Comparison of ENCODE assay signal across 22 cellular contexts in genomic region chr4:47410271-47410670, GRCh38. TPM values are rescaled to one million over a fixed set of nuclear protein-coding genes. Genes with fewer than 3 reads are reported as not detected.
DNase-seq lines count a peak whose midpoint lies in the region; ATAC-seq, FAIRE-seq and TF ChIP-seq lines count a peak whose summit lies in the region.
"Had no signal": no experiment of that assay in that cellular context is flagged by ENCODE, and none has a peak within 500 bp of the region (broad histone marks: within the 10 kb centered on the region; RNA-seq: fewer than 3 reads in every experiment).

No MANE protein-coding gene starts in this region.

- no peak overlapping the region for H2AK5ac ChIP-seq in H1 (ENCODE audit: low read depth, low read length)

- H3K4me2 ChIP-seq in GM23338, result no peak overlapping the region
- no peak overlapping the region for H3K4me2 ChIP-seq in PC-9
- H3K4me2 ChIP-seq in H1 (ENCODE audit: insufficient read depth in 1 of 2, low read depth in 2 of 2, low read length in 2 of 2), result no peak overlapping the region
- H3K4me2 ChIP-seq in parathyroid adenoma (ENCODE audit: low read length), result peak overlapping the region; percentile 32
- H3K4me2 ChIP-seq: KMS-11 had no signal

- no peak for DNase-seq in GM23338 (ENCODE audit: low spot score)
- DNase-seq in PC-9, result peak in 1 of 2 experiments; percentile 36
- no peak for DNase-seq in H1 (ENCODE audit: low read depth in 1 of 2, low spot score in 2 of 2)
- no peak for DNase-seq in NCI-H446 treated with DMSO at 0.1 percent for 48 hours (lab: John Stamatoyannopoulos, UW)
- DNase-seq in SKM-1 (lab: John Stamatoyannopoulos, UW; ENCODE audit: unreplicated experiment), result no peak
- no peak for DNase-seq in right lobe of liver
- DNase-seq: DMS79, NCI-H1694, NCI-H2081, NCI-H2171, NCI-H446, NCI-H526 treated with DMSO at 0.1 percent for 48 hours, OCI-M1, SHP77, SW 1271 had no signal

- no peak overlapping the region for H3K4me3 Mint-ChIP-seq in GM23338
- H3K4me3 Mint-ChIP-seq: B cell, CD14-positive monocyte had no signal

- no peak for TF ChIP-seq CTCF in GM23338 (conservative IDR thresholded peaks at IDR 0.05; ENCODE audit: low read depth in 2 of 2)
- TF ChIP-seq CTCF in PC-9 (conservative IDR thresholded peaks at IDR 0.05), result no peak
- no peak for TF ChIP-seq CTCF in H1 (IDR thresholded peaks at IDR 0.05; ENCODE audit: control extremely low read depth in 1 of 3, insufficient read depth in 1 of 3, low read depth in 1 of 3, low read length in 3 of 3)
- no peak for TF ChIP-seq CTCF in parathyroid adenoma (IDR thresholded peaks at IDR 0.05)
- no peak for TF ChIP-seq CTCF in right lobe of liver (IDR thresholded peaks at IDR 0.05)

- H3K9me3 ChIP-seq in PC-9 (ENCODE audit: insufficient read depth, low read depth) (no peaks in the 10 kb centered on the region), H1 (ENCODE audit: insufficient read depth in 2 of 2, low read depth in 1 of 2, low read length in 1 of 2) (no peaks in the 10 kb centered on the region), parathyroid adenoma (ENCODE audit: control insufficient read depth, low read length) (no peaks in the 10 kb centered on the region), right lobe of liver (no peaks in the 10 kb centered on the region)
- H3K9me3 ChIP-seq: HAP-1 had no signal

- H3K27ac ChIP-seq in GM23338 (ENCODE audit: low read depth), result no peak overlapping the region
- no peak overlapping the region for H3K27ac ChIP-seq in PC-9
- no peak overlapping the region for H3K27ac ChIP-seq in H1 (ENCODE audit: low read depth, low read length)
- no peak overlapping the region for H3K27ac ChIP-seq in parathyroid adenoma
- H3K27ac ChIP-seq in right lobe of liver, result no peak overlapping the region
- H3K27ac ChIP-seq: KMS-11 had no signal

- H3K36me3 Mint-ChIP-seq in GM23338 (ENCODE audit: low read depth), result no peaks in the 10 kb centered on the region
- H3K36me3 Mint-ChIP-seq: CD14-positive monocyte had no signal

- no peaks in the 10 kb centered on the region for H3K36me3 ChIP-seq in GM23338 (ENCODE audit: insufficient read depth)
- H3K36me3 ChIP-seq in PC-9 (ENCODE audit: low read depth), result 0 out of 2 replicates have a peak, but pooled peaks cover 3% of the 10 kb centered on the region
- H3K36me3 ChIP-seq in H1 (ENCODE audit: control insufficient read depth in 2 of 4, insufficient read depth in 4 of 4, low read length in 3 of 4), result no peaks in the 10 kb centered on the region
- no peaks in the 10 kb centered on the region for H3K36me3 ChIP-seq in parathyroid adenoma (ENCODE audit: control insufficient read depth, insufficient read depth, low read length)
- H3K36me3 ChIP-seq in right lobe of liver, result no peaks in the 10 kb centered on the region
- H3K36me3 ChIP-seq: HAP-1 had no signal

- POLR2A ChIA-PET in PC-9 (lab: Charles Lee; ENCODE audit: unreplicated experiment), result no interaction called here
- POLR2A ChIA-PET in H1 (lab: Charles Lee; ENCODE audit: partially characterized antibody), result no interaction called here

- no peak overlapping the region for H3K18ac ChIP-seq in H1 (ENCODE audit: extremely low read depth, low read length)

- no peak overlapping the region for H4K5ac ChIP-seq in H1 (ENCODE audit: insufficient read length, low read depth, low read length)

- no peak overlapping the region for H3K4me3 ChIP-seq in GM23338
- no peak overlapping the region for H3K4me3 ChIP-seq in PC-9
- H3K4me3 ChIP-seq in H1 (ENCODE audit: extremely low read depth in 1 of 4, insufficient read depth in 2 of 4, low read depth in 3 of 4, low read length in 4 of 4), result no peak overlapping the region
- H3K4me3 ChIP-seq in parathyroid adenoma (ENCODE audit: low read depth, low read length), result no peak overlapping the region
- H3K4me3 ChIP-seq in right lobe of liver, result no peak overlapping the region
- H3K4me3 ChIP-seq: HAP-1 had no signal

- no peak for TF ChIP-seq RAD21 in H1 (IDR thresholded peaks at IDR 0.05 in 1 of 2, conservative IDR thresholded peaks at IDR 0.05 in 1 of 2; ENCODE audit: low read depth in 2 of 2, low read length in 2 of 2)

- no peaks in the 10 kb centered on the region for H3K27me3 ChIP-seq in GM23338 (ENCODE audit: insufficient read depth)
- no peaks in the 10 kb centered on the region for H3K27me3 ChIP-seq in PC-9 (ENCODE audit: insufficient read depth, low read depth)
- H3K27me3 ChIP-seq in H1 (replicated peaks in 1 of 4; ENCODE audit: control insufficient read depth in 3 of 4, extremely low read depth in 1 of 4, insufficient read depth in 3 of 4, low read length in 3 of 4), result no peaks in the 10 kb centered on the region
- H3K27me3 ChIP-seq in parathyroid adenoma (ENCODE audit: control insufficient read depth, insufficient read depth, low read length), result no peaks in the 10 kb centered on the region
- no peaks in the 10 kb centered on the region for H3K27me3 ChIP-seq in right lobe of liver

- no TSS peak for BruUV-seq in PC-9 (replicated peaks; lab: Mats Ljungman, UMichigan)

- H4K8ac ChIP-seq in H1 (ENCODE audit: extremely low read depth, insufficient read depth, low read length), result no peak overlapping the region

- H3K23ac ChIP-seq in H1 (ENCODE audit: insufficient read length), result no peak overlapping the region

- H3K4me1 ChIP-seq in GM23338 (ENCODE audit: insufficient read depth) (peaks cover 16% of the 10 kb centered on the region; the same call in 1 of the 2 replicates), PC-9 (replicated peaks; ENCODE audit: insufficient read depth) (0 out of 2 replicates have a peak, but pooled peaks cover 4% of the 10 kb centered on the region), H1 (replicated peaks in 1 of 4; ENCODE audit: control insufficient read depth in 3 of 4, insufficient read depth in 4 of 4, low read length in 3 of 4) (peaks cover 0 to 4% (median 1%) of the 10 kb centered on the region in 4 experiments; a peak in 2 of 7 replicates), parathyroid adenoma (no peaks in the 10 kb centered on the region), right lobe of liver (no peaks in the 10 kb centered on the region)
- H3K4me1 ChIP-seq: HAP-1 had no signal

- no peaks in the 10 kb centered on the region for H3K9me3 Mint-ChIP-seq in GM23338

- H4K91ac ChIP-seq in H1 (replicated peaks; ENCODE audit: insufficient read length, low read length), result no peak overlapping the region

- H3K56ac ChIP-seq in H1 (replicated peaks; ENCODE audit: insufficient read length, low read depth, low read length), result no peak overlapping the region

- H2BK12ac ChIP-seq in H1 (ENCODE audit: low read depth, low read length), result no peak overlapping the region

- H3K79me1 ChIP-seq in H1 (ENCODE audit: low read depth, low read length), result no peaks in the 10 kb centered on the region

- no peaks in the 10 kb centered on the region for H4K20me1 ChIP-seq in GM23338 (replicated peaks; ENCODE audit: insufficient read depth)
- H4K20me1 ChIP-seq in PC-9 (ENCODE audit: insufficient read depth), result no peaks in the 10 kb centered on the region
- H4K20me1 ChIP-seq in H1 (replicated peaks in 1 of 2; ENCODE audit: control insufficient read depth in 1 of 2, insufficient read depth in 2 of 2, low read length in 2 of 2), result no peaks in the 10 kb centered on the region

- TF ChIP-seq EP300 in H1 (IDR thresholded peaks at IDR 0.05; ENCODE audit: borderline replicate concordance in 1 of 2, low read depth in 2 of 2, low read length in 2 of 2), result no peak

- peaks cover 23% of the 10 kb centered on the region for H3K4me1 Mint-ChIP-seq in GM23338

- H3K79me2 ChIP-seq in GM23338 (replicated peaks; ENCODE audit: insufficient read depth) (no peaks in the 10 kb centered on the region), PC-9 (ENCODE audit: low read depth) (no peaks in the 10 kb centered on the region), H1 (ENCODE audit: control insufficient read depth in 1 of 2, insufficient read depth in 2 of 2, low read length in 2 of 2) (no peaks in the 10 kb centered on the region), parathyroid adenoma (no peaks in the 10 kb centered on the region)

- no peak for FAIRE-seq in H1 (lab: Jason Lieb, UNC)
- FAIRE-seq: A204.1, D721Med had no signal

- no peak overlapping the region for H3K4ac ChIP-seq in H1 (replicated peaks; ENCODE audit: insufficient read length, low read depth, low read length)

- CTCF ChIA-PET in PC-9 (lab: Charles Lee) (no interaction called here), H1 (lab: Charles Lee; ENCODE audit: partially characterized antibody) (no interaction called here)

- no peak overlapping the region for H3K14ac ChIP-seq in H1 (ENCODE audit: insufficient read length)

- no peak for TF ChIP-seq POLR2A in H1 (IDR thresholded peaks at IDR 0.05; ENCODE audit: control extremely low read depth in 1 of 2, low read depth in 2 of 2, low read length in 2 of 2)
- no peak for TF ChIP-seq POLR2A in right lobe of liver (IDR thresholded peaks at IDR 0.05)

- no peaks in the 10 kb centered on the region for H3K23me2 ChIP-seq in H1 (ENCODE audit: low read depth, low read length)

- WGBS in H1 (ENCODE audit: extremely low coverage in 1 of 2, insufficient coverage in 1 of 2, insufficient read length in 1 of 2, insufficient replicate concordance in 2 of 2, low coverage in 1 of 2, low lambda C conversion rate in 2 of 2, missing lambda C conversion rate in 1 of 2), 2 experiments, result 80% methylated on average over 1 of the region's 1 CpG; no CpG with 5 or more reads in 1 of the 2 experiments
- WGBS in right lobe of liver (ENCODE audit: insufficient coverage, low coverage, low lambda C conversion rate, missing lambda C conversion rate), result 38% methylated on average over 1 of the region's 1 CpG

- intact Hi-C loops in PC-9 (cut with micrococcal nuclease; ENCODE audit: unreplicated experiment), result no loop called here
- intact Hi-C loops in right lobe of liver (cut with DNase I), result no loop called here

- no peak for ATAC-seq in GM23338
- no peak for ATAC-seq in right lobe of liver

- H3K27ac Mint-ChIP-seq in GM23338, result no peak overlapping the region
- H3K27ac Mint-ChIP-seq: B cell, CD14-positive monocyte had no signal

- H2BK5ac ChIP-seq in H1 (ENCODE audit: low read depth, low read length), result no peak overlapping the region

- no peak overlapping the region for H3K9ac ChIP-seq in H1 (replicated peaks in 1 of 4; ENCODE audit: extremely low read depth in 1 of 4, low read depth in 3 of 4, low read length in 3 of 4)
- H3K9ac ChIP-seq in parathyroid adenoma, result no peak overlapping the region
- H3K9ac ChIP-seq: KMS-11 had no signal

- no peak overlapping the region for H2BK20ac ChIP-seq in H1 (ENCODE audit: low read length)

- peak overlapping the region; percentile 35; the same call in 1 of the 2 replicates for H2AFZ ChIP-seq in GM23338
- H2AFZ ChIP-seq in PC-9, result peak overlapping the region; percentile 9; the same call in 1 of the 2 replicates
- peak overlapping the region; percentile 79; the same call in 1 of the 2 replicates for H2AFZ ChIP-seq in H1 (ENCODE audit: low read length)
- no peak overlapping the region for H2AFZ ChIP-seq in parathyroid adenoma

- H2BK15ac ChIP-seq in H1 (ENCODE audit: low read length), result no peak overlapping the region

- no peaks in the 10 kb centered on the region for H3K9me2 ChIP-seq in GM23338 (ENCODE audit: insufficient read depth)
- H3K9me2 ChIP-seq in PC-9 (ENCODE audit: insufficient read depth), result peaks cover 1% of the 10 kb centered on the region; the same call in 1 of the 2 replicates

- no peak overlapping the region for H2BK120ac ChIP-seq in H1 (replicated peaks; ENCODE audit: low read depth, low read length)

- H3F3A ChIP-seq in GM23338 (replicated peaks; ENCODE audit: low read depth), result no peaks in the 10 kb centered on the region
- no peaks in the 10 kb centered on the region for H3F3A ChIP-seq in PC-9 (ENCODE audit: insufficient read depth, low read depth)

- H3K27me3 Mint-ChIP-seq in GM23338 (ENCODE audit: insufficient read depth, low read depth, poor library complexity), result peaks cover 2% of the 10 kb centered on the region

RNA-seq across cellular contexts. Expression of gene COMMD8, which starts 53.2 kb away (rescaled TPM):
- total RNA-seq in GM23338 (2014; rRNA removed; shearing (Covaris generic)), result 8.4 and 11.7 TPM in 2 replicates
- polyA plus RNA-seq in GM23338 (2016; fragmentation: Nextera tagmentation; extraction: Ambion mirVana), result 17.4 and 20.6 TPM in 2 replicates
- total RNA-seq in PC-9 (2021), result 22.7 and 27.4 TPM in 2 replicates
- 6.8 and 7.2 TPM in 2 replicates for total RNA-seq in H1 (2021; fragmentation: NEBNext Ultra II Directional; extraction: Animal tissue kit (Norgen Biotek cat#: 25700))
- 0.69 and 1.6 TPM in 2 replicates for polyA plus RNA-seq in H1 (2011; rRNA removed)
- polyA plus RNA-seq in H1 (2011; cell fraction: cytosol; rRNA removed), result 3.5 TPM
- polyA plus RNA-seq in H1 (2011; cell fraction: nucleus; rRNA removed), result 0.88 TPM
- 2.8 to 7.8 TPM (median 3.9 TPM) in 4 replicates for polyA plus RNA-seq in H1 (2012, experiment 1 of 2)
- 3.5 TPM for polyA plus RNA-seq in H1 (2012, experiment 2 of 2)
- 4.1 TPM for polyA plus RNA-seq in H1 (2013, experiment 1 of 2)
- 4.0 TPM for polyA plus RNA-seq in H1 (2013, experiment 2 of 2)
- polyA minus RNA-seq in H1 (2011; rRNA and poly(A)+ RNA removed), result 2.1 TPM in 2 replicates
- polyA minus RNA-seq in H1 (2011; cell fraction: cytosol; rRNA and poly(A)+ RNA removed), result 1.0 TPM
- 3.0 TPM for polyA minus RNA-seq in H1 (2011; cell fraction: nucleus; rRNA and poly(A)+ RNA removed)
- 1 to 10 TPM; 4.5 to 9.2 (median 7.0) TPM for total RNA-seq in right lobe of liver
